In genomic region chr10:110350812-110351211, GRCh38 we compare ENCODE assay signal across 21 cellular contexts. TPM values are rescaled to one million over a fixed set of nuclear protein-coding genes. Genes with fewer than 3 reads are reported as not detected.
A peak's percentile ranks its signal among the peaks of the same experiment; 100 is the strongest.
DNase-seq lines count a peak whose midpoint lies in the region; ATAC-seq, FAIRE-seq and TF ChIP-seq lines count a peak whose summit lies in the region.
"Had no signal": no experiment of that assay in that cellular context is flagged by ENCODE, and none has a peak within 500 bp of the region (broad histone marks: within the 10 kb centered on the region; RNA-seq: fewer than 3 reads in every experiment).

No MANE protein-coding gene starts in this region.

- peaks cover 21% of the 10 kb centered on the region for H3K4me1 ChIP-seq in astrocyte (ENCODE audit: insufficient read depth, low read length)

- H4K20me1 ChIP-seq in astrocyte (ENCODE audit: insufficient read depth, low read length): no peaks in the 10 kb centered on the region

- ATAC-seq in memory B cell (ENCODE audit: low read depth) (no peak), omental fat pad (ENCODE audit: low FRiP score) (no peak), GM19324 (IDR thresholded peaks at IDR 0.05; ENCODE audit: low FRiP score, unreplicated experiment) (no peak)
- ATAC-seq: A549, GM12878, GM23338 had no signal

- H3K4me3 Mint-ChIP-seq in HFFc6 (no peak overlapping the region), astrocyte (ENCODE audit: unreplicated experiment) (no peak overlapping the region), memory B cell (no peak overlapping the region)
- H3K4me3 Mint-ChIP-seq: CD4-positive, alpha-beta T cell; GM23338; IgD-negative memory B cell had no signal

- TF ChIP-seq CTCF in HFFc6 (IDR thresholded peaks at IDR 0.05): no peak
- TF ChIP-seq CTCF in astrocyte (IDR thresholded peaks at IDR 0.05; ENCODE audit: insufficient read depth, low read depth, low read length): no peak
- TF ChIP-seq CTCF in omental fat pad (IDR thresholded peaks at IDR 0.05): no peak

- H3K9me3 ChIP-seq in astrocyte (ENCODE audit: insufficient read depth, low read depth, low read length): no peaks in the 10 kb centered on the region
- H3K9me3 ChIP-seq: A549, Caco-2 had no signal

- H3K36me3 Mint-ChIP-seq in HFFc6 (ENCODE audit: low read depth) (peaks cover 4% of the 10 kb centered on the region; the same call in 1 of the 2 replicates), astrocyte (ENCODE audit: low read depth, unreplicated experiment) (no peaks in the 10 kb centered on the region), memory B cell (no peaks in the 10 kb centered on the region)
- H3K36me3 Mint-ChIP-seq: IgD-negative memory B cell had no signal

- no peak overlapping the region for H3K27ac ChIP-seq in astrocyte (ENCODE audit: low read depth, low read length)
- H3K27ac ChIP-seq: 22Rv1, C4-2B had no signal

- H3K27ac Mint-ChIP-seq in HFFc6: peak overlapping the region; percentile 15; the same call in 1 of the 2 replicates
- no peak overlapping the region for H3K27ac Mint-ChIP-seq in astrocyte (ENCODE audit: unreplicated experiment)
- peak overlapping the region; percentile 33 for H3K27ac Mint-ChIP-seq in memory B cell
- H3K27ac Mint-ChIP-seq: CD4-positive, alpha-beta T cell; GM23338 had no signal

- H3K36me3 ChIP-seq in astrocyte (ENCODE audit: insufficient read depth, low read length): no peaks in the 10 kb centered on the region

- no peaks in the 10 kb centered on the region for H3K27me3 ChIP-seq in astrocyte (ENCODE audit: insufficient read depth, low read length)

- H3K4me1 Mint-ChIP-seq in HFFc6 (ENCODE audit: low read depth) (peaks cover 65% of the 10 kb centered on the region), astrocyte (ENCODE audit: low read depth, unreplicated experiment) (peaks cover 18% of the 10 kb centered on the region), memory B cell (peaks cover 25% of the 10 kb centered on the region)

- no peak overlapping the region for H3K4me2 ChIP-seq in astrocyte (ENCODE audit: low read length)
- H3K4me2 ChIP-seq: A549, GM23338 had no signal

- H3K79me2 ChIP-seq in astrocyte (ENCODE audit: insufficient read depth, low read length): no peaks in the 10 kb centered on the region

- no peak overlapping the region for H2AFZ ChIP-seq in astrocyte (ENCODE audit: low read depth, low read length)
- H2AFZ ChIP-seq: GM23338 had no signal

- H3K9ac ChIP-seq in astrocyte (ENCODE audit: low read length): no peak overlapping the region

- DNase-seq in EH (ENCODE audit: low read depth) (peak; percentile 37), HFFc6 (peak; percentile 20), astrocyte (ENCODE audit: low read depth) (peak; percentile 90), memory B cell (ENCODE audit: low spot score in 2 of 2) (no peak), kidney tubule cell (ENCODE audit: low spot score) (no peak), omental fat pad (ENCODE audit: low spot score) (no peak)
- DNase-seq in activated CD4-positive, alpha-beta T cell treated with anti-CD3 and anti-CD28 coated beads for 1 hour: no peak
- DNase-seq: AML-193; Caco-2; CD4-positive, alpha-beta T cell; HCEC 1CT had no signal

- H3K4me3 ChIP-seq in astrocyte (ENCODE audit: insufficient read depth, low read depth, low read length): no peak overlapping the region
- H3K4me3 ChIP-seq: A549, GM12878, GM23338 had no signal

- H3K9me3 Mint-ChIP-seq in HFFc6 (no peaks in the 10 kb centered on the region), astrocyte (ENCODE audit: unreplicated experiment) (no peaks in the 10 kb centered on the region), memory B cell (peaks cover 3% of the 10 kb centered on the region)
- H3K9me3 Mint-ChIP-seq: CD4-positive, alpha-beta T cell; GM23338; IgD-negative memory B cell had no signal

- H3K27me3 Mint-ChIP-seq in HFFc6 (ENCODE audit: insufficient read depth): peaks cover 3% of the 10 kb centered on the region; the same call in 1 of the 2 replicates
- peaks cover 13% of the 10 kb centered on the region for H3K27me3 Mint-ChIP-seq in astrocyte (ENCODE audit: low read depth, unreplicated experiment)
- no peaks in the 10 kb centered on the region for H3K27me3 Mint-ChIP-seq in memory B cell
- H3K27me3 Mint-ChIP-seq: CD4-positive, alpha-beta T cell had no signal

- no peak for FAIRE-seq in astrocyte (lab: Jason Lieb, UNC)
- FAIRE-seq: A549, D721Med, GM12878, H54, HTR-8/SVneo had no signal

RNA-seq across cellular contexts. Expression of gene SMNDC1, which starts 46.1 kb away (rescaled TPM):
- 10 to 100 TPM; 31.5 to 37.5 (median 34.8) TPM for total RNA-seq in HFFc6 (2021; fragmentation: NEBNext Ultra II Directional; extraction: Animal tissue kit (Norgen Biotek cat#: 25700))
- total RNA-seq in astrocyte (40.8 and 46.7 TPM in 2 replicates), omental fat pad (10 to 100 TPM in 2 of 4 donors, 1 to 10 TPM in 2; 8.1 to 20.4 (median 14.1) TPM)

Comparison
In these comparisons a context has a peak if more than half of its experiments do, and no peak if none do; other contexts are left out.
1. DNase-seq: peak in EH (single experiment), HFFc6 (single experiment) and astrocyte (single experiment); none in memory B cell (0 of 2), kidney tubule cell (single experiment), omental fat pad (single experiment) and activated CD4-positive, alpha-beta T cell treated with anti-CD3 and anti-CD28 coated beads for 1 hour (single experiment).